Comparison of ENCODE assay signal across 1 cellular context in genomic region chr16:4264546-4264945, GRCh38.
TF ChIP-seq lines count a peak whose summit lies in the region.

No MANE protein-coding gene starts in this region.

TF ChIP-seq in GM23338, 12 proteins besides CTCF, POLR2A, EP300 and RAD21 (continued from another document):
- TF ChIP-seq ZNF462 (CRISPR knock-in tag; IDR thresholded peaks at IDR 0.05) (no peak), REST (IDR thresholded peaks at IDR 0.05; ENCODE audit: unreplicated experiment) (no peak), EZH2 (IDR thresholded peaks at IDR 0.05; ENCODE audit: low read depth, unreplicated experiment) (no peak), ETS1 (IDR thresholded peaks at IDR 0.05) (no peak), EZH2phosphoT487 (IDR thresholded peaks at IDR 0.05; ENCODE audit: unreplicated experiment) (no peak), STAT1 (IDR thresholded peaks at IDR 0.05; ENCODE audit: unreplicated experiment) (no peak), ZNF114 (CRISPR knock-in tag; IDR thresholded peaks at IDR 0.05) (no peak), JUNB (IDR thresholded peaks at IDR 0.05; ENCODE audit: unreplicated experiment) (no peak), CREB1 (CRISPR knock-in tag; IDR thresholded peaks at IDR 0.05; ENCODE audit: low read depth) (no peak), NANOG (IDR thresholded peaks at IDR 0.05; ENCODE audit: borderline replicate concordance) (no peak), ZNF331 (CRISPR knock-in tag; IDR thresholded peaks at IDR 0.05; ENCODE audit: low read depth) (no peak)
